ENCODE assay signal across 8 cellular contexts in the genomic region with DNA sequence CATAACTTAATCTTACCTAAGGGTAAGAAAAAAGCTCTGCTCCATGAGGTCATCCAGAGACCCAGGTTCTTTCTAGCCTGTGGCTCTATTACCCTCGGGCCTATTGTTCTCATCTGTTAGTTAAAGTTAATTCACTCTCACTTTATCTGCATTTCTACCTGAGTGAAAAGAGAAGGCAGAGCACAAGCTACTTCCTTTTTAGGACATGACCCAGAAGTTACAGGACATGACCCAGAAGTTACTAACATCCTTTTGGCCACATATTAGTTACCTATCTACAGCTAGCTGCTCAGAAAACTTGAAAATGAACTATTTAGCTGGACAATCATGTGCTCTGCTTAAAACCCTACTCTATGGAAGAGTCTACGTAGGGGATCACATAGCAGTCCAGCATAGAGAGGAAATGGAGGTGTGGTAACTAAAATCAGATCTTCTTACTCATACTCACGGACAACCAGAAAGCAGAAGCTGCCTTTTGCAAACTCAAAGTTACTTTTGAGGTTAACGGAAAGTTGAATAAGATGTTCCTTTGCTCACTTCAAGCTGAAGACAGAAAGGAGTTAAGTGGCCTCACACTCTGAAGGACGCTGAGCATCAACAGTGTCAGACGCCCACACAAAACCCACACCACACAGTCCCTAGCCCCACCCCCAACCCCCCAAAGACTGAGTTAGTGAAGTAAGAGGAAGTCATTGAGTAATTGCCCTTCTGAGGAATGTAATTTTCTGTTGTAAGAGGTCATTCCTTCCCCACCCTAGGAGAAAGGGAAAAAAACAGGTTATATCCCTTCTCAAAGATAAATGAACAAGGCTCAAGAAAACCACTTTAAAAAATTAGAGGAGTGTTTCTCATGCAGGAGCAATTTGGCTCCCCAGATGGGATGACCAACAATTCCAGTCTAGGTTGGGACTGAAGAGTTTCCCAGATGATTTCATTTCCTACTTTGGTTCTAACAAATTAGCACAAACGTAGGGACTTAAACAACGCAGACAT. TPM values are rescaled to one million over a fixed set of nuclear protein-coding genes. Genes with fewer than 3 reads are reported as not detected.
DNase-seq lines count a peak whose midpoint lies in the region; ATAC-seq and TF ChIP-seq lines count a peak whose summit lies in the region.

No MANE protein-coding gene starts in this region.

- intact Hi-C loops in CD8-positive, alpha-beta T cell (cut with DNase I, micrococcal nuclease): no loop called here
- intact Hi-C loops in activated naive CD4-positive, alpha-beta T cell treated with anti-CD3 and anti-CD28 coated beads for 36 hours (cut with micrococcal nuclease): loop anchor here (1.0 kb wide), 1 partner anchor 37 kb away; no protein-coding TSS in a partner anchor

- no peak overlapping the region for H3K27ac ChIP-seq in CD8-positive, alpha-beta T cell (ENCODE audit: low read depth, low read length)

- H3K4me3 ChIP-seq in CD8-positive, alpha-beta T cell (ENCODE audit: low read depth, low read length): no peak overlapping the region

- CTCF ChIA-PET in CD8-positive, alpha-beta T cell (lab: Charles Lee): interaction anchor here (1.4 to 1.6 kb wide), 2 partner anchors 20 to 161 kb away, joined by 3 to 5 read pairs; no protein-coding TSS in a partner anchor
- CTCF ChIA-PET in activated naive CD4-positive, alpha-beta T cell treated with anti-CD3 and anti-CD28 coated beads for 36 hours (lab: Charles Lee): interaction anchor here (0.8 to 2.0 kb wide), 3 partner anchors 10 to 275 kb away, joined by 3 to 5 read pairs (median 3); no protein-coding TSS in a partner anchor

- POLR2A ChIA-PET in CD8-positive, alpha-beta T cell (lab: Charles Lee): interaction anchor here (0.7 kb wide), 1 partner anchor 30 kb away, joined by 3 read pairs; no protein-coding TSS in a partner anchor

- TF ChIP-seq CTCF in CD8-positive, alpha-beta T cell (IDR thresholded peaks at IDR 0.05): no peak

- ATAC-seq in CD8-positive, alpha-beta T cell: peak; percentile 87
- ATAC-seq in GM21528 (IDR thresholded peaks at IDR 0.05; ENCODE audit: low FRiP score, unreplicated experiment): peak; percentile 68

- H3K27ac Mint-ChIP-seq in CD8-positive, alpha-beta T cell: peak overlapping the region; percentile 84
- peak overlapping the region; percentile 89 for H3K27ac Mint-ChIP-seq in activated naive CD4-positive, alpha-beta T cell treated with anti-CD3 and anti-CD28 coated beads for 36 hours

- peak; percentile 25 to 68 (median 51) for DNase-seq in CD8-positive, alpha-beta T cell
- DNase-seq in NCI-H226 (peak; percentile 38), DMS53 treated with DMSO at 0.1 percent for 48 hours (lab: John Stamatoyannopoulos, UW; ENCODE audit: unreplicated experiment) (no peak), NCI-H2227 (lab: John Stamatoyannopoulos, UW; ENCODE audit: unreplicated experiment) (no peak), DMS79 treated with DMSO at 0.1 percent for 48 hours (lab: John Stamatoyannopoulos, UW) (no peak)
- peak; percentile 68 for DNase-seq in activated naive CD4-positive, alpha-beta T cell treated with anti-CD3 and anti-CD28 coated beads for 36 hours
- DNase-seq in stimulated activated CD4-positive, alpha-beta T cell treated with anti-CD3 and anti-CD28 coated beads, Interleukin-1b, Interleukin-23, amount 100 ng/mL, for 1 hour (ENCODE audit: low read depth in 2 of 2): peak; percentile 25

- no peaks in the 10 kb centered on the region for H3K36me3 Mint-ChIP-seq in CD8-positive, alpha-beta T cell
- H3K36me3 Mint-ChIP-seq in activated naive CD4-positive, alpha-beta T cell treated with anti-CD3 and anti-CD28 coated beads for 36 hours (ENCODE audit: low read depth): no peaks in the 10 kb centered on the region

- H3K27me3 ChIP-seq in CD8-positive, alpha-beta T cell (ENCODE audit: insufficient read depth, low read length): no peaks in the 10 kb centered on the region

- peak overlapping the region; percentile 42 for H3K4me3 Mint-ChIP-seq in CD8-positive, alpha-beta T cell
- peak overlapping the region; percentile 48 for H3K4me3 Mint-ChIP-seq in activated naive CD4-positive, alpha-beta T cell treated with anti-CD3 and anti-CD28 coated beads for 36 hours

- peaks cover 33% of the 10 kb centered on the region for H3K4me1 ChIP-seq in CD8-positive, alpha-beta T cell (ENCODE audit: insufficient read depth, low read length)

- H3K9me3 ChIP-seq in CD8-positive, alpha-beta T cell (ENCODE audit: low read length): no peaks in the 10 kb centered on the region

- H3K36me3 ChIP-seq in CD8-positive, alpha-beta T cell (ENCODE audit: insufficient read depth, low read length): no peaks in the 10 kb centered on the region

- H3K4me1 Mint-ChIP-seq in CD8-positive, alpha-beta T cell (ENCODE audit: low read depth): peaks cover 36% of the 10 kb centered on the region
- H3K4me1 Mint-ChIP-seq in activated naive CD4-positive, alpha-beta T cell treated with anti-CD3 and anti-CD28 coated beads for 36 hours (ENCODE audit: low read depth): peaks cover 35% of the 10 kb centered on the region

- no peaks in the 10 kb centered on the region for H3K27me3 Mint-ChIP-seq in CD8-positive, alpha-beta T cell (ENCODE audit: low read depth)
- H3K27me3 Mint-ChIP-seq in activated naive CD4-positive, alpha-beta T cell treated with anti-CD3 and anti-CD28 coated beads for 36 hours (ENCODE audit: low read depth): no peaks in the 10 kb centered on the region

- H3K9me3 Mint-ChIP-seq in CD8-positive, alpha-beta T cell: no peaks in the 10 kb centered on the region
- H3K9me3 Mint-ChIP-seq in activated naive CD4-positive, alpha-beta T cell treated with anti-CD3 and anti-CD28 coated beads for 36 hours: peaks cover 1% of the 10 kb centered on the region

RNA-seq across cellular contexts. Expression of gene TAB2, which starts 45.9 kb away (rescaled TPM):
- 100 to 1,000 TPM; 129 to 132 TPM for total RNA-seq in CD8-positive, alpha-beta T cell
- 10 to 100 TPM; 62.1 to 66.7 TPM for total RNA-seq in activated naive CD4-positive, alpha-beta T cell treated with anti-CD3 and anti-CD28 coated beads for 36 hours

Comparison
In these comparisons a context has a peak if more than half of its experiments do, and no peak if none do; other contexts are left out.
1. DNase-seq: peak in CD8-positive, alpha-beta T cell (7 of 7), NCI-H226 (single experiment), activated naive CD4-positive, alpha-beta T cell treated with anti-CD3 and anti-CD28 coated beads for 36 hours (single experiment) and stimulated activated CD4-positive, alpha-beta T cell treated with anti-CD3 and anti-CD28 coated beads, Interleukin-1b, Interleukin-23, amount 100 ng/mL, for 1 hour (2 of 2); none in DMS53 treated with DMSO at 0.1 percent for 48 hours (single experiment), NCI-H2227 (single experiment) and DMS79 treated with DMSO at 0.1 percent for 48 hours (single experiment).